Comparison of ENCODE assay signal across 8 cellular contexts in the genomic region with DNA sequence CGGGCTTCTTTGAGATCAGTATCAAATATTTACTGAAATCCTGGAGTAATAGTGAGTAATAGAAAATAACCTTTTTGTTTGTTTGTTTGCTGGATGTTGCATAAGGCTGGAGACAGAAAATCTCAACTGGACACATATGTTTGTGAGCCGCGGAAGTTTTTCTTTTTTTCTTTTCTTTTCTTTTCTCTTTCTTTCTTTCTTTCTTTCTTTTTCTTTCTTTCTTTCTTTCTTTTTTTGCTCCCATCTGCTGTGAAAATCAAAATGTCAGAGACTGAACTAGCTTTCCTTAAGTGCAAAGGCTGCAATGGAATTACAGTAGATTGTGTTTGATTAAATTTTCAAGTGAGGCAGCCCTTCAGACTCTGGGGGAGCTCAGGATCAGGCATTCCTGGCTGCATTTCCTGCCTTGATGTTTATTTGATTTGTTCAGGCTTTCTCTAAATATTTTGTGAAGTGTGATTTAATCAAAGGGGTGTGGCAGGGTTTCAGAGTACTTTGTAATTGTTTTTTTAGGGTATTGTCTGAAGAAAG. TPM values are rescaled to one million over a fixed set of nuclear protein-coding genes. Genes with fewer than 3 reads are reported as not detected.
DNase-seq lines count a peak whose midpoint lies in the region; ATAC-seq and TF ChIP-seq lines count a peak whose summit lies in the region.

No MANE protein-coding gene starts in this region.

- H3K27me3 ChIP-seq in iPS-20b (ENCODE audit: insufficient read depth, low read length) (no peaks in the 10 kb centered on the region), stomach smooth muscle (ENCODE audit: control insufficient read depth in 1 of 2, insufficient read depth in 2 of 2, low read length in 2 of 2) (no peaks in the 10 kb centered on the region)

- no peak for ATAC-seq in activated CD8-positive, alpha-beta T cell treated with anti-CD3 and anti-CD28 coated beads for 36 hours

- peaks cover 10% of the 10 kb centered on the region for H3K4me1 Mint-ChIP-seq in activated CD8-positive, alpha-beta T cell treated with anti-CD3 and anti-CD28 coated beads for 36 hours (ENCODE audit: low read depth)

- H3K4me1 ChIP-seq in iPS-20b (ENCODE audit: insufficient read depth, low read length) (peaks cover 39% of the 10 kb centered on the region), stomach smooth muscle (ENCODE audit: control insufficient read depth, insufficient read depth, low read length) (no peaks in the 10 kb centered on the region)

- H3K36me3 ChIP-seq in iPS-20b (ENCODE audit: insufficient read depth, low read depth, low read length) = no peaks in the 10 kb centered on the region
- no peaks in the 10 kb centered on the region for H3K36me3 ChIP-seq in stomach smooth muscle (ENCODE audit: control insufficient read depth in 2 of 2, insufficient read depth in 2 of 2, low read length in 2 of 2)

- peaks cover 23% of the 10 kb centered on the region for H3K27me3 Mint-ChIP-seq in activated CD8-positive, alpha-beta T cell treated with anti-CD3 and anti-CD28 coated beads for 36 hours

- H3K9me3 ChIP-seq in iPS-20b (ENCODE audit: insufficient read depth, low read depth, low read length) (no peaks in the 10 kb centered on the region), stomach smooth muscle (ENCODE audit: control insufficient read depth in 2 of 2, low read length in 2 of 2) (no peaks in the 10 kb centered on the region)

- intact Hi-C loops in activated CD8-positive, alpha-beta T cell treated with anti-CD3 and anti-CD28 coated beads for 36 hours (cut with micrococcal nuclease) = no loop called here

- H3K27ac ChIP-seq in iPS-20b (ENCODE audit: low read length) (no peak overlapping the region), stomach smooth muscle (ENCODE audit: low read length) (peak overlapping the region; percentile 53)

- H3K36me3 Mint-ChIP-seq in activated CD8-positive, alpha-beta T cell treated with anti-CD3 and anti-CD28 coated beads for 36 hours (ENCODE audit: low read depth) = peaks cover 2% of the 10 kb centered on the region

- POLR2A ChIA-PET in activated CD8-positive, alpha-beta T cell treated with anti-CD3 and anti-CD28 coated beads for 36 hours (lab: Charles Lee) = no interaction called here

- H3K9me3 Mint-ChIP-seq in activated CD8-positive, alpha-beta T cell treated with anti-CD3 and anti-CD28 coated beads for 36 hours = no peaks in the 10 kb centered on the region

- TF ChIP-seq CTCF in activated CD8-positive, alpha-beta T cell treated with anti-CD3 and anti-CD28 coated beads for 36 hours (IDR thresholded peaks at IDR 0.05) = no peak

- peak; percentile 44 for DNase-seq in NCI-H2107 treated with DMSO at 0.1 percent for 48 hours (lab: John Stamatoyannopoulos, UW; ENCODE audit: unreplicated experiment)
- no peak for DNase-seq in NCI-H2107 (lab: John Stamatoyannopoulos, UW)
- no peak for DNase-seq in activated CD8-positive, alpha-beta T cell treated with anti-CD3 and anti-CD28 coated beads for 36 hours
- no peak for DNase-seq in NCI-H2227 treated with DMSO at 0.1 percent for 48 hours (lab: John Stamatoyannopoulos, UW)
- no peak for DNase-seq in activated gamma-delta T cell (lab: John Stamatoyannopoulos, UW)
- no peak for DNase-seq in LoVo (ENCODE audit: low spot score)

- H3K9ac ChIP-seq in iPS-20b (ENCODE audit: low read depth, low read length) = peak overlapping the region; percentile 76; the same call in 1 of the 2 replicates
- H3K9ac ChIP-seq in stomach smooth muscle (ENCODE audit: low read length in 2 of 2) = peak overlapping the region; percentile 55 to 59

- peak overlapping the region; percentile 82 for H3K4me3 Mint-ChIP-seq in activated CD8-positive, alpha-beta T cell treated with anti-CD3 and anti-CD28 coated beads for 36 hours

- H3K4me3 ChIP-seq in iPS-20b (ENCODE audit: low read length) = peak overlapping the region; percentile 79
- peak overlapping the region; percentile 81 to 83 for H3K4me3 ChIP-seq in stomach smooth muscle (ENCODE audit: low read length in 2 of 2)

- CTCF ChIA-PET in activated CD8-positive, alpha-beta T cell treated with anti-CD3 and anti-CD28 coated beads for 36 hours (lab: Charles Lee) = interaction anchor here (0.7 to 1.6 kb wide), 4 partner anchors 9 to 134 kb away, joined by 3 to 4 read pairs (median 4); no protein-coding TSS in a partner anchor

- peak overlapping the region; percentile 38 for H3K27ac Mint-ChIP-seq in activated CD8-positive, alpha-beta T cell treated with anti-CD3 and anti-CD28 coated beads for 36 hours

RNA-seq across cellular contexts. Expression of a gene that starts 0.3 kb away (rescaled TPM):
- total RNA-seq in activated CD8-positive, alpha-beta T cell treated with anti-CD3 and anti-CD28 coated beads for 36 hours = under 1 TPM; 0.58 to 0.68 TPM
